In genomic region chr16:79510879-79511278, GRCh38 we compare ENCODE assay signal across 8 cellular contexts.
"Had no signal": no experiment of that assay in that cellular context is flagged by ENCODE, and none has a peak within 500 bp of the region (broad histone marks: within the 10 kb centered on the region; RNA-seq: fewer than 3 reads in every experiment).

No MANE protein-coding gene starts in this region.

- DNase-seq: H9, HCEC 1CT, KG1 had no signal

- H3K9me3 Mint-ChIP-seq: GM23338, H9 had no signal

- H3K36me3 Mint-ChIP-seq: IgD-negative memory B cell had no signal

- H3K4me3 Mint-ChIP-seq: GM23338, H9, IgD-negative memory B cell had no signal

- H2AFZ ChIP-seq: GM23338 had no signal

- H3K27ac ChIP-seq: HL-60 had no signal

- H3K4me1 Mint-ChIP-seq: GM23338 had no signal

- ATAC-seq: GM23338 had no signal

- FAIRE-seq: H1, H54 had no signal

- H3K27ac Mint-ChIP-seq: GM23338, H9, IgD-negative memory B cell had no signal

- H3K4me2 ChIP-seq: GM23338 had no signal

- H3K4me3 ChIP-seq: GM23338 had no signal
